ENCODE assay signal across 23 cellular contexts in the genomic region with DNA sequence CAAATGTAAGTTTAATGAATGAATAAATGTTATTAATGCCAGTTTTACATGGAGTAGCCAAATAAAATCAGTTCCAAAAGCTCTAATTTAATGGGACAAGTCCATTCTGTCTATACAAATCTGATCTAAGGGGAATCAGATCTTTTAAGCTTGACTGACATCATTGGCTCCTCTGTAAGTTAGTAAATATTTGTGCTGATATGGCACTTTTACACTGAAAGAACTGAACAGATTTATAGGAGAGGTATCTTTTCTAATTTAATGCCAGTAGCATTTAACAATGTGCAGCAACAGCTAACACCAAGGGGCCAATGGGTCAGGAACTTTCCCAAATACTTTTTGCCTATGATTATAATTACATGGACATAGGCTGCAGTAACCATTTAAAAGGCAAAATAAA.
"Had no signal": no experiment of that assay in that cellular context is flagged by ENCODE, and none has a peak within 500 bp of the region (broad histone marks: within the 10 kb centered on the region; RNA-seq: fewer than 3 reads in every experiment).

No MANE protein-coding gene starts in this region.

- H3K4me2 ChIP-seq: hepatocyte had no signal

- H3K79me2 ChIP-seq: hepatocyte had no signal

- H3K9me3 ChIP-seq: esophagus muscularis mucosa, gastroesophageal sphincter, heart left ventricle, lower lobe of right lung had no signal

- ATAC-seq: foreskin keratinocyte, gastroesophageal sphincter, heart left ventricle, left cardiac atrium, left lung, left ventricle myocardium superior, lower lobe of right lung, mucosa of descending colon had no signal

- H2AFZ ChIP-seq: hepatocyte had no signal

- H3K36me3 ChIP-seq: esophagus muscularis mucosa, gastroesophageal sphincter, heart left ventricle, left lung, lower lobe of right lung had no signal

- H3K4me1 ChIP-seq: esophagus muscularis mucosa, foreskin keratinocyte, gastroesophageal sphincter, heart left ventricle, left lung, lower lobe of right lung had no signal

- DNase-seq: dermis blood vessel endothelial cell; dorsolateral prefrontal cortex; effector CD4-positive, alpha-beta T cell; effector memory CD4-positive, alpha-beta T cell; foreskin keratinocyte; heart left ventricle; hypothalamus; left cardiac atrium; left lung; left ventricle myocardium superior; lower lobe of right lung; mesenchymal stem cell; mucosa of descending colon; naive B cell had no signal

- H3K4me3 ChIP-seq: coronary artery, dorsolateral prefrontal cortex, esophagus muscularis mucosa, gastroesophageal sphincter, heart left ventricle, hepatocyte, left lung, lower lobe of right lung, mucosa of descending colon had no signal

- H3K27me3 ChIP-seq: dorsolateral prefrontal cortex, esophagus muscularis mucosa, foreskin keratinocyte, gastroesophageal sphincter, heart left ventricle, hepatocyte, left lung had no signal

- H3K27ac ChIP-seq: coronary artery, dorsolateral prefrontal cortex, esophagus muscularis mucosa, foreskin keratinocyte, gastroesophageal sphincter, heart left ventricle, hepatocyte, left lung, lower lobe of right lung had no signal

- FAIRE-seq: colon, endothelial cell of umbilical vein, frontal cortex, islet of Langerhans, keratinocyte had no signal
